1 cellular context compared by ENCODE assay signal in the genomic region with DNA sequence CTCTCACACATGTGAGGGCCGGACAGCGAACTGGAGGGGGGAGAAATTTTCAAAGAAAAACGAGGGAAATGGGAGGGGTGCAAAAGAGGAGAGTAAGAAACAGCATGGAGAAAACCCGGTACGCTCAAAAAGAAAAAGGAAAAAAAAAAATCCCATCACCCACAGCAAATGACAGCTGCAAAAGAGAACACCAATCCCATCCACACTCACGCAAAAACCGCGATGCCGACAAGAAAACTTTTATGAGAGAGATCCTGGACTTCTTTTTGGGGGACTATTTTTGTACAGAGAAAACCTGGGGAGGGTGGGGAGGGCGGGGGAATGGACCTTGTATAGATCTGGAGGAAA.
TF ChIP-seq lines count a peak whose summit lies in the region.

No MANE protein-coding gene starts in this region.

TF ChIP-seq in endothelial cell of umbilical vein, 7 proteins besides CTCF, POLR2A, EP300 and RAD21 (continued from another document):
- TF ChIP-seq EZH2 (IDR thresholded peaks at IDR 0.05; ENCODE audit: borderline replicate concordance, low read depth, low read length, severe bottlenecking) (no peak), FOS (IDR thresholded peaks at IDR 0.05; ENCODE audit: borderline replicate concordance, insufficient read depth, low read length) (no peak)
